In the genomic region with DNA sequence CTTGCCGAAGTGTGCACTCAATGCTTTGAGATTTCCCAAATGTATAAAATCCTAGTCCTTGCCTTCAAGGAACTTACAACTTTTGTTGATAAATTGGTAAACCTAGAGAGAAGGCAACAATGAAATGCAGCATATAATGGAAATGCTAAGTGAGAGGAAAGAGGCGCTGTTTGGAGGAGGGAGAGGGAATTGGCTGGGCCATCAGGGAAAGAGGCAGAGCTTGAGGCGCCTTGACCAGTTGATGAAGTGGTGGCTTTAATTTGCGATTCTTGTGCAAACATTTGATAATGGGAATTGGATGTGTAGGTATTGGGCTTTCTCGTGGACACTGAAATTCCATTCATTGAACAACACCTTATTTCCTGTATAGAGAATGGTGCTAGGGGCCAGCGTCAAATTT, we compare ENCODE assay signal across 1 cellular context.
TF ChIP-seq lines count a peak whose summit lies in the region.

No MANE protein-coding gene starts in this region.

TF ChIP-seq in H1, 55 proteins besides CTCF, POLR2A, EP300 and RAD21 (continued from another document):
- TF ChIP-seq, protein P1, sequence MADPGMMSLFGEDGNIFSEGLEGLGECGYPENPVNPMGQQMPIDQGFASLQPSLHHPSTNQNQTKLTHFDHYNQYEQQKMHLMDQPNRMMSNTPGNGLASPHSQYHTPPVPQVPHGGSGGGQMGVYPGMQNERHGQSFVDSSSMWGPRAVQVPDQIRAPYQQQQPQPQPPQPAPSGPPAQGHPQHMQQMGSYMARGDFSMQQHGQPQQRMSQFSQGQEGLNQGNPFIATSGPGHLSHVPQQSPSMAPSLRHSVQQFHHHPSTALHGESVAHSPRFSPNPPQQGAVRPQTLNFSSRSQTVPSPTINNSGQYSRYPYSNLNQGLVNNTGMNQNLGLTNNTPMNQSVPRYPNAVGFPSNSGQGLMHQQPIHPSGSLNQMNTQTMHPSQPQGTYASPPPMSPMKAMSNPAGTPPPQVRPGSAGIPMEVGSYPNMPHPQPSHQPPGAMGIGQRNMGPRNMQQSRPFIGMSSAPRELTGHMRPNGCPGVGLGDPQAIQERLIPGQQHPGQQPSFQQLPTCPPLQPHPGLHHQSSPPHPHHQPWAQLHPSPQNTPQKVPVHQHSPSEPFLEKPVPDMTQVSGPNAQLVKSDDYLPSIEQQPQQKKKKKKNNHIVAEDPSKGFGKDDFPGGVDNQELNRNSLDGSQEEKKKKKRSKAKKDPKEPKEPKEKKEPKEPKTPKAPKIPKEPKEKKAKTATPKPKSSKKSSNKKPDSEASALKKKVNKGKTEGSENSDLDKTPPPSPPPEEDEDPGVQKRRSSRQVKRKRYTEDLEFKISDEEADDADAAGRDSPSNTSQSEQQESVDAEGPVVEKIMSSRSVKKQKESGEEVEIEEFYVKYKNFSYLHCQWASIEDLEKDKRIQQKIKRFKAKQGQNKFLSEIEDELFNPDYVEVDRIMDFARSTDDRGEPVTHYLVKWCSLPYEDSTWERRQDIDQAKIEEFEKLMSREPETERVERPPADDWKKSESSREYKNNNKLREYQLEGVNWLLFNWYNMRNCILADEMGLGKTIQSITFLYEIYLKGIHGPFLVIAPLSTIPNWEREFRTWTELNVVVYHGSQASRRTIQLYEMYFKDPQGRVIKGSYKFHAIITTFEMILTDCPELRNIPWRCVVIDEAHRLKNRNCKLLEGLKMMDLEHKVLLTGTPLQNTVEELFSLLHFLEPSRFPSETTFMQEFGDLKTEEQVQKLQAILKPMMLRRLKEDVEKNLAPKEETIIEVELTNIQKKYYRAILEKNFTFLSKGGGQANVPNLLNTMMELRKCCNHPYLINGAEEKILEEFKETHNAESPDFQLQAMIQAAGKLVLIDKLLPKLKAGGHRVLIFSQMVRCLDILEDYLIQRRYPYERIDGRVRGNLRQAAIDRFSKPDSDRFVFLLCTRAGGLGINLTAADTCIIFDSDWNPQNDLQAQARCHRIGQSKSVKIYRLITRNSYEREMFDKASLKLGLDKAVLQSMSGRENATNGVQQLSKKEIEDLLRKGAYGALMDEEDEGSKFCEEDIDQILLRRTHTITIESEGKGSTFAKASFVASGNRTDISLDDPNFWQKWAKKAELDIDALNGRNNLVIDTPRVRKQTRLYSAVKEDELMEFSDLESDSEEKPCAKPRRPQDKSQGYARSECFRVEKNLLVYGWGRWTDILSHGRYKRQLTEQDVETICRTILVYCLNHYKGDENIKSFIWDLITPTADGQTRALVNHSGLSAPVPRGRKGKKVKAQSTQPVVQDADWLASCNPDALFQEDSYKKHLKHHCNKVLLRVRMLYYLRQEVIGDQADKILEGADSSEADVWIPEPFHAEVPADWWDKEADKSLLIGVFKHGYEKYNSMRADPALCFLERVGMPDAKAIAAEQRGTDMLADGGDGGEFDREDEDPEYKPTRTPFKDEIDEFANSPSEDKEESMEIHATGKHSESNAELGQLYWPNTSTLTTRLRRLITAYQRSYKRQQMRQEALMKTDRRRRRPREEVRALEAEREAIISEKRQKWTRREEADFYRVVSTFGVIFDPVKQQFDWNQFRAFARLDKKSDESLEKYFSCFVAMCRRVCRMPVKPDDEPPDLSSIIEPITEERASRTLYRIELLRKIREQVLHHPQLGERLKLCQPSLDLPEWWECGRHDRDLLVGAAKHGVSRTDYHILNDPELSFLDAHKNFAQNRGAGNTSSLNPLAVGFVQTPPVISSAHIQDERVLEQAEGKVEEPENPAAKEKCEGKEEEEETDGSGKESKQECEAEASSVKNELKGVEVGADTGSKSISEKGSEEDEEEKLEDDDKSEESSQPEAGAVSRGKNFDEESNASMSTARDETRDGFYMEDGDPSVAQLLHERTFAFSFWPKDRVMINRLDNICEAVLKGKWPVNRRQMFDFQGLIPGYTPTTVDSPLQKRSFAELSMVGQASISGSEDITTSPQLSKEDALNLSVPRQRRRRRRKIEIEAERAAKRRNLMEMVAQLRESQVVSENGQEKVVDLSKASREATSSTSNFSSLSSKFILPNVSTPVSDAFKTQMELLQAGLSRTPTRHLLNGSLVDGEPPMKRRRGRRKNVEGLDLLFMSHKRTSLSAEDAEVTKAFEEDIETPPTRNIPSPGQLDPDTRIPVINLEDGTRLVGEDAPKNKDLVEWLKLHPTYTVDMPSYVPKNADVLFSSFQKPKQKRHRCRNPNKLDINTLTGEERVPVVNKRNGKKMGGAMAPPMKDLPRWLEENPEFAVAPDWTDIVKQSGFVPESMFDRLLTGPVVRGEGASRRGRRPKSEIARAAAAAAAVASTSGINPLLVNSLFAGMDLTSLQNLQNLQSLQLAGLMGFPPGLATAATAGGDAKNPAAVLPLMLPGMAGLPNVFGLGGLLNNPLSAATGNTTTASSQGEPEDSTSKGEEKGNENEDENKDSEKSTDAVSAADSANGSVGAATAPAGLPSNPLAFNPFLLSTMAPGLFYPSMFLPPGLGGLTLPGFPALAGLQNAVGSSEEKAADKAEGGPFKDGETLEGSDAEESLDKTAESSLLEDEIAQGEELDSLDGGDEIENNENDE (IDR thresholded peaks at IDR 0.05; ENCODE audit: insufficient replicate concordance, low read length), result no peak
- TF ChIP-seq RFX5 (IDR thresholded peaks at IDR 0.05; ENCODE audit: borderline replicate concordance, low read depth, low read length) (no peak), TAF7 (optimal IDR thresholded peaks at IDR 0.05; ENCODE audit: borderline replicate concordance, low read depth, low read length) (no peak)
TF ChIP-seq in H1: peak in this region for 1.
